In the genomic region with DNA sequence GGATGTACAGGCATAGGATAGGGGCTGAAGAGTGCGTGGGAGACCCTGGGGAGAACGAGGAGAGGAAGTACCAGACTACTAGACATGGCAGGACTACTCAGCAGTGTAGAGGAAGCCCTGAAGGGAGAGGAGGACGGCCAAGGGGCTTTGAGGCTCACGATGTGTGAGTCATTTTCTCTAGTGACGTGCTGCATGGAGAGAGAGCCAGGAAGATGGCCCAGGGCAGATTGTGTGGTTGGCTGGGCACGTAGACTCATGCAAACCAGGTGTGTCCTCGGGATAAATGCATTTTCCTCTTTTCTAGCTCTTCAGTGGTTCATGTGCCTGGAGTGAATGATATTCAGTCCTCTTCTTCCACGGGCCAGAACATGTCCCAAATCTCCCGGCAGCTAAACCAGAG, we compare ENCODE assay signal across 12 cellular contexts.
DNase-seq lines count a peak whose midpoint lies in the region; ATAC-seq, FAIRE-seq and TF ChIP-seq lines count a peak whose summit lies in the region.
"Had no signal": no experiment of that assay in that cellular context is flagged by ENCODE, and none has a peak within 500 bp of the region (broad histone marks: within the 10 kb centered on the region; RNA-seq: fewer than 3 reads in every experiment).

No MANE protein-coding gene starts in this region.

- H3K4me3 ChIP-seq in esophagus (ENCODE audit: low read depth in 1 of 2, low read length in 2 of 2): no peak overlapping the region
- H3K4me3 ChIP-seq: gastrocnemius medialis, SK-N-MC had no signal

- H3K36me3 ChIP-seq in esophagus (ENCODE audit: control insufficient read depth in 2 of 2, insufficient read depth in 2 of 2, low read length in 1 of 2): no peaks in the 10 kb centered on the region
- H3K36me3 ChIP-seq: gastrocnemius medialis had no signal

- H3K27me3 ChIP-seq in esophagus (ENCODE audit: control insufficient read depth in 1 of 2, insufficient read depth in 2 of 2, low read length in 2 of 2): no peaks in the 10 kb centered on the region
- H3K27me3 ChIP-seq: gastrocnemius medialis had no signal

- H3K27ac ChIP-seq in esophagus (ENCODE audit: low read depth in 2 of 2, low read length in 1 of 2): peak overlapping the region; percentile 52 to 75
- H3K27ac ChIP-seq: gastrocnemius medialis, SK-N-MC had no signal

- H3K4me1 ChIP-seq in esophagus (ENCODE audit: control insufficient read depth in 2 of 2, insufficient read depth in 2 of 2, low read length in 1 of 2): peaks cover 0 to 17% of the 10 kb centered on the region in 2 donors
- H3K4me1 ChIP-seq: gastrocnemius medialis had no signal

- no peak for TF ChIP-seq POLR2A in H54 (IDR thresholded peaks at IDR 0.05; ENCODE audit: low read depth, low read length)

- no peaks in the 10 kb centered on the region for H3K9me3 ChIP-seq in esophagus (ENCODE audit: control insufficient read depth in 2 of 2, insufficient read depth in 1 of 2, low read depth in 1 of 2, low read length in 1 of 2)
- H3K9me3 ChIP-seq: gastrocnemius medialis had no signal

- in situ Hi-C loops in SK-MEL-5 (cut with HindIII; ENCODE audit: low pct_unique_long_range_greater_than_20kb, low sequenced_read_pairs): no loop called here

- no peak for FAIRE-seq in H54 (lab: Jason Lieb, UNC)

- WGBS in esophagus, 2 donors: 38 to 52% methylated on average over 9 of the region's 9 CpGs

- H3K4me3 Mint-ChIP-seq in stimulated activated naive CD8-positive, alpha-beta T cell treated with anti-CD3 and anti-CD28 coated beads, Interleukin-15, amount 100 ng/mL, for 72 hours: no peak overlapping the region
- H3K4me3 Mint-ChIP-seq: activated CD4-positive, alpha-beta memory T cell treated with anti-CD3 and anti-CD28 coated beads for 36 hours had no signal

- H3K4me1 Mint-ChIP-seq in stimulated activated naive CD8-positive, alpha-beta T cell treated with anti-CD3 and anti-CD28 coated beads, Interleukin-15, amount 100 ng/mL, for 72 hours: peaks cover 6% of the 10 kb centered on the region

- peaks cover 19% of the 10 kb centered on the region for H3K27me3 Mint-ChIP-seq in stimulated activated naive CD8-positive, alpha-beta T cell treated with anti-CD3 and anti-CD28 coated beads, Interleukin-15, amount 100 ng/mL, for 72 hours

- H3K9me3 Mint-ChIP-seq in stimulated activated naive CD8-positive, alpha-beta T cell treated with anti-CD3 and anti-CD28 coated beads, Interleukin-15, amount 100 ng/mL, for 72 hours: no peaks in the 10 kb centered on the region
- H3K9me3 Mint-ChIP-seq: activated CD4-positive, alpha-beta memory T cell treated with anti-CD3 and anti-CD28 coated beads for 36 hours had no signal

- H3K27ac Mint-ChIP-seq in stimulated activated naive CD8-positive, alpha-beta T cell treated with anti-CD3 and anti-CD28 coated beads, Interleukin-15, amount 100 ng/mL, for 72 hours: no peak overlapping the region
- H3K27ac Mint-ChIP-seq: activated CD4-positive, alpha-beta memory T cell treated with anti-CD3 and anti-CD28 coated beads for 36 hours had no signal

- DNase-seq in H54 (ENCODE audit: insufficient read length, low spot score) (peak; percentile 27), SK-MEL-5 (ENCODE audit: low read depth, low spot score) (peak; percentile 54), renal cortical epithelial cell (ENCODE audit: low read depth) (peak; percentile 73), NCI-H2107 treated with DMSO at 0.1 percent for 48 hours (lab: John Stamatoyannopoulos, UW; ENCODE audit: unreplicated experiment) (no peak), NCI-H1092 treated with DMSO at 0.1 percent for 48 hours (lab: John Stamatoyannopoulos, UW) (no peak)
- DNase-seq in stimulated activated naive CD8-positive, alpha-beta T cell treated with anti-CD3 and anti-CD28 coated beads, Interleukin-15, amount 100 ng/mL, for 72 hours: no peak
- DNase-seq: activated CD4-positive, alpha-beta memory T cell treated with anti-CD3 and anti-CD28 coated beads for 36 hours; gastrocnemius medialis; NCI-H345 had no signal

- no peak for ATAC-seq in stimulated activated naive CD8-positive, alpha-beta T cell treated with anti-CD3 and anti-CD28 coated beads, Interleukin-15, amount 100 ng/mL, for 72 hours
- no peak for ATAC-seq in GM19328 (IDR thresholded peaks at IDR 0.05; ENCODE audit: unreplicated experiment)
- ATAC-seq: gastrocnemius medialis had no signal

Comparison
In these comparisons a context has a peak if more than half of its experiments do, and no peak if none do; other contexts are left out.
1. DNase-seq: peak in H54 (single experiment), SK-MEL-5 (single experiment) and renal cortical epithelial cell (single experiment); none in NCI-H2107 treated with DMSO at 0.1 percent for 48 hours (single experiment), stimulated activated naive CD8-positive, alpha-beta T cell treated with anti-CD3 and anti-CD28 coated beads, Interleukin-15, amount 100 ng/mL, for 72 hours (0 of 2) and NCI-H1092 treated with DMSO at 0.1 percent for 48 hours (single experiment).